Comparison of ENCODE assay signal across 9 cellular contexts in genomic region chr17:7281953-7282751, GRCh38. TPM values are rescaled to one million over a fixed set of nuclear protein-coding genes. Genes with fewer than 3 reads are reported as not detected.
DNase-seq lines count a peak whose midpoint lies in the region; ATAC-seq and TF ChIP-seq lines count a peak whose summit lies in the region.
"Had no signal": no experiment of that assay in that cellular context is flagged by ENCODE, and none has a peak within 500 bp of the region (broad histone marks: within the 10 kb centered on the region; RNA-seq: fewer than 3 reads in every experiment).

No MANE protein-coding gene starts in this region.

- H3K4me1 ChIP-seq in psoas muscle = peaks cover 29% of the 10 kb centered on the region

- DNase-seq in GM12864 (ENCODE audit: low read depth) (no peak), WERI-Rb-1 (peak; percentile 32), Right ventricle myocardium inferior (ENCODE audit: missing footprints) (peak; percentile 83), psoas muscle (peak; percentile 84 to 97), Ammon's horn (ENCODE audit: low spot score) (no peak), amniotic stem cell (lab: John Stamatoyannopoulos, UW) (no peak), head of caudate nucleus (no peak)

- no peaks in the 10 kb centered on the region for H3K9me3 ChIP-seq in WERI-Rb-1 (ENCODE audit: severe bottlenecking)
- H3K9me3 ChIP-seq in psoas muscle = no peaks in the 10 kb centered on the region

- no peak overlapping the region for H3K27ac ChIP-seq in WERI-Rb-1
- peak overlapping the region; percentile 96 for H3K27ac ChIP-seq in psoas muscle

- TF ChIP-seq CTCF in GM12864 (IDR thresholded peaks at IDR 0.05; ENCODE audit: low read depth, low read length, missing control alignments) (no peak), WERI-Rb-1 (IDR thresholded peaks at IDR 0.05; ENCODE audit: low read depth, low read length) (no peak), psoas muscle (IDR thresholded peaks at IDR 0.05) (no peak)

- WGBS in psoas muscle, 3 donors = 1 to 2% (median 2%) methylated on average over 37 to 43 of the region's 43 CpGs

- ATAC-seq in Right ventricle myocardium inferior (peak; percentile 67), psoas muscle (peak; percentile 47 to 71 (median 70)), GM19455 (IDR thresholded peaks at IDR 0.05; ENCODE audit: unreplicated experiment) (no peak)

- no peaks in the 10 kb centered on the region for H3K36me3 ChIP-seq in WERI-Rb-1
- peaks cover 0 to 35% of the 10 kb centered on the region in 2 donors for H3K36me3 ChIP-seq in psoas muscle (ENCODE audit: insufficient read depth in 1 of 2, low read depth in 1 of 2)

- peak overlapping the region; percentile 57; the same call in 1 of the 2 replicates for H3K4me3 ChIP-seq in GM12864 (ENCODE audit: low read depth, low read length)
- peak overlapping the region; percentile 57 for H3K4me3 ChIP-seq in WERI-Rb-1 (ENCODE audit: low read depth, low read length)
- peak overlapping the region; percentile 86 for H3K4me3 ChIP-seq in psoas muscle

- intact Hi-C loops in Right ventricle myocardium inferior (cut with DNase I) (loop anchor here (1.0 to 2.0 kb wide), 4 partner anchors 10 to 65 kb away; partner anchors contain the start of genes ELP5 and GABARAP), psoas muscle (cut with DNase I) (loop anchor here (2.0 to 5.0 kb wide), 3 partner anchors 15 to 65 kb away; partner anchors contain the start of gene GABARAP (in 1 of the 2)), head of caudate nucleus (cut with DNase I) (no loop called here)

- H3K27me3 ChIP-seq in WERI-Rb-1 (ENCODE audit: insufficient read depth, low read depth, severe bottlenecking) (no peaks in the 10 kb centered on the region), psoas muscle (ENCODE audit: insufficient read depth in 3 of 3, low read length in 2 of 3) (no peaks in the 10 kb centered on the region)

RNA-seq across cellular contexts. Expression of gene SLC2A4, which starts 0.6 kb away (rescaled TPM):
- total RNA-seq in Right ventricle myocardium inferior (119 TPM), psoas muscle (100 to 1,000 TPM in 3 of 4 donors, 10 to 100 TPM in 1; 50.9 to 257 (median 139) TPM)
- polyA plus RNA-seq in psoas muscle = 100 to 1,000 TPM in 1 of 3 donors, 10 to 100 TPM in 2; 19.4 to 127 (median 33.8) TPM

RNA-seq across cellular contexts. Expression of gene YBX2, which starts 12.3 kb away (rescaled TPM):
- total RNA-seq in Right ventricle myocardium inferior (0.81 TPM), psoas muscle (1 to 10 TPM in 1 of 4 donors, under 1 TPM in 3; 0.37 to 1.0 (median 0.75) TPM)
- 1 to 10 TPM in 1 of 3 donors, under 1 TPM in 2; 0.14 to 1.8 (median 0.21) TPM for polyA plus RNA-seq in psoas muscle
- total RNA-seq: LHCN-M2 had no signal

RNA-seq across cellular contexts. Expression of gene CLDN7, which starts 19.9 kb away (rescaled TPM):
- 1.2 TPM for total RNA-seq in Right ventricle myocardium inferior
- 1 to 10 TPM in 2 of 4 donors, under 1 TPM in 1, not detected in 1; 0.57 to 1.0 (median 1.0) TPM for total RNA-seq in psoas muscle
- polyA plus RNA-seq in psoas muscle = 1 to 10 TPM in 1 of 3 donors, under 1 TPM in 2; 0.48 to 1.1 (median 0.83) TPM
- total RNA-seq: LHCN-M2 had no signal

RNA-seq across cellular contexts. Expression of gene EIF5A, which starts 25.3 kb away (rescaled TPM):
- 326 TPM for total RNA-seq in Right ventricle myocardium inferior
- 100 to 1,000 TPM; 293 to 730 (median 567) TPM for total RNA-seq in psoas muscle
- polyA plus RNA-seq in psoas muscle = 1,000 to 10,000 TPM in 1 of 3 donors, 100 to 1,000 TPM in 2; 468 to 1,107 (median 518) TPM

RNA-seq across cellular contexts. Expression of gene ELP5, which starts 30.1 kb away (rescaled TPM):
- total RNA-seq in Right ventricle myocardium inferior = 72.7 TPM
- total RNA-seq in psoas muscle = 10 to 100 TPM; 55.7 to 87.0 (median 74.8) TPM
- 100 to 1,000 TPM in 1 of 3 donors, 10 to 100 TPM in 2; 50.4 to 104 (median 86.0) TPM for polyA plus RNA-seq in psoas muscle

Comparison
In these comparisons a context has a peak if more than half of its experiments do, and no peak if none do; other contexts are left out.
1. DNase-seq: peak in WERI-Rb-1 (single experiment), Right ventricle myocardium inferior (single experiment) and psoas muscle (2 of 2); none in GM12864 (single experiment), Ammon's horn (single experiment), amniotic stem cell (single experiment) and head of caudate nucleus (0 of 42).
2. Peak in every context shown above with its lines, with median percentiles within 50 percentile points of each other: H3K4me3 ChIP-seq.